Comparison of ENCODE assay signal across 15 cellular contexts in the genomic region with DNA sequence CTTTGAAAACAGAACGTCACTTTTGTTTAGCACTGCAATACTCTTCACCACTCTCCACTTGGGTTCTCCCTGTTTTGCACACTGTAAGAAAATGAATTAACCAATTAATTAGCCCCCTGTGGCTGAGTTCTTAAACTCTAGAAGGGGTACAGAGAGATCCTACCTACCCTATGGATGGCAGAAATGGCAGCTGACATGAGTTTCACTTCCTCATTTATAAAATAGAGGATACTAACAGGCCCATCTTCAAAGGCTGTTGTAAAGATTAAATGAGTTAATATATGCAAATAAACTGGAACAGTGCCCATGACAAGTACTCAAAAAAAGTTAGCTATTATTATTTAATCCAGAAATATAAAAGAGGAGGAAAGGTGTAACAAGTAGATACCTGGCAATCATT. TPM values are rescaled to one million over a fixed set of nuclear protein-coding genes. Genes with fewer than 3 reads are reported as not detected.
DNase-seq lines count a peak whose midpoint lies in the region; ATAC-seq lines count a peak whose summit lies in the region.
"Had no signal": no experiment of that assay in that cellular context is flagged by ENCODE, and none has a peak within 500 bp of the region (broad histone marks: within the 10 kb centered on the region; RNA-seq: fewer than 3 reads in every experiment).

No MANE protein-coding gene starts in this region.

- peaks cover 0 to 37% of the 10 kb centered on the region in 2 donors for H3K4me1 Mint-ChIP-seq in natural killer cell treated with Interleukin-12 subunit alpha and Interleukin-12 subunit beta and Interleukin-15 and Interleukin-18, amount 100 ng/mL, for 72 hours (ENCODE audit: low read depth in 2 of 2)
- H3K4me1 Mint-ChIP-seq in T-helper 2 cell treated with Interferon-gamma antibody and Interleukin-4, amounts not matched to agents 5 μg/mL and 100 μg/mL, for 36 hours (ENCODE audit: low read depth), result peaks cover 3% of the 10 kb centered on the region

- DNase-seq in RPMI8226, result peak; percentile 45
- DNase-seq in cortex of kidney (lab: John Stamatoyannopoulos, UW), result no peak
- no peak for DNase-seq in natural killer cell treated with Interleukin-12 subunit alpha and Interleukin-12 subunit beta and Interleukin-15 and Interleukin-18, amount 100 ng/mL, for 72 hours (ENCODE audit: low spot score)
- no peak for DNase-seq in T-helper 2 cell treated with Interferon-gamma antibody and Interleukin-4, amounts not matched to agents 5 μg/mL and 100 μg/mL, for 36 hours (ENCODE audit: low spot score)
- DNase-seq: activated CD8-positive, alpha-beta T cell treated with anti-CD3 and anti-CD28 coated beads, Interleukin-2, amount 10 ng/mL, durations not matched to agents 7 days and 5 days; adrenal gland; effector CD4-positive, alpha-beta T cell; mesendoderm; OCI-M1; SK-N-SH had no signal

- no peak overlapping the region for H3K4me3 Mint-ChIP-seq in natural killer cell treated with Interleukin-12 subunit alpha and Interleukin-12 subunit beta and Interleukin-15 and Interleukin-18, amount 100 ng/mL, for 72 hours
- H3K4me3 Mint-ChIP-seq in T-helper 2 cell treated with Interferon-gamma antibody and Interleukin-4, amounts not matched to agents 5 μg/mL and 100 μg/mL, for 36 hours, result no peak overlapping the region
- H3K4me3 Mint-ChIP-seq: activated CD8-positive, alpha-beta T cell treated with anti-CD3 and anti-CD28 coated beads, Interleukin-2, amount 10 ng/mL, durations not matched to agents 7 days and 5 days; neural crest cell had no signal

- no peak overlapping the region for H3K27ac Mint-ChIP-seq in natural killer cell treated with Interleukin-12 subunit alpha and Interleukin-12 subunit beta and Interleukin-15 and Interleukin-18, amount 100 ng/mL, for 72 hours
- H3K27ac Mint-ChIP-seq in T-helper 2 cell treated with Interferon-gamma antibody and Interleukin-4, amounts not matched to agents 5 μg/mL and 100 μg/mL, for 36 hours, result no peak overlapping the region
- H3K27ac Mint-ChIP-seq: activated CD8-positive, alpha-beta T cell treated with anti-CD3 and anti-CD28 coated beads, Interleukin-2, amount 10 ng/mL, durations not matched to agents 7 days and 5 days had no signal

- peak; percentile 98 for ATAC-seq in GM18861 (IDR thresholded peaks at IDR 0.05; ENCODE audit: unreplicated experiment)
- peak; percentile 66 for ATAC-seq in GM21576 (IDR thresholded peaks at IDR 0.05; ENCODE audit: unreplicated experiment)
- peak; percentile 53 for ATAC-seq in HG03196 (IDR thresholded peaks at IDR 0.05; ENCODE audit: unreplicated experiment)
- no peak for ATAC-seq in natural killer cell treated with Interleukin-12 subunit alpha and Interleukin-12 subunit beta and Interleukin-15 and Interleukin-18, amount 100 ng/mL, for 72 hours
- ATAC-seq in HG03108 (IDR thresholded peaks at IDR 0.05; ENCODE audit: unreplicated experiment), result no peak
- ATAC-seq: activated CD8-positive, alpha-beta T cell treated with anti-CD3 and anti-CD28 coated beads, Interleukin-2, amount 10 ng/mL, durations not matched to agents 7 days and 5 days had no signal

- H3K9me3 Mint-ChIP-seq in natural killer cell treated with Interleukin-12 subunit alpha and Interleukin-12 subunit beta and Interleukin-15 and Interleukin-18, amount 100 ng/mL, for 72 hours, result no peaks in the 10 kb centered on the region
- H3K9me3 Mint-ChIP-seq in T-helper 2 cell treated with Interferon-gamma antibody and Interleukin-4, amounts not matched to agents 5 μg/mL and 100 μg/mL, for 36 hours, result no peaks in the 10 kb centered on the region
- H3K9me3 Mint-ChIP-seq: neural crest cell had no signal

- no peaks in the 10 kb centered on the region for H3K36me3 Mint-ChIP-seq in natural killer cell treated with Interleukin-12 subunit alpha and Interleukin-12 subunit beta and Interleukin-15 and Interleukin-18, amount 100 ng/mL, for 72 hours
- H3K36me3 Mint-ChIP-seq in T-helper 2 cell treated with Interferon-gamma antibody and Interleukin-4, amounts not matched to agents 5 μg/mL and 100 μg/mL, for 36 hours (ENCODE audit: low read depth), result peaks cover 49% of the 10 kb centered on the region

- no peaks in the 10 kb centered on the region for H3K27me3 Mint-ChIP-seq in natural killer cell treated with Interleukin-12 subunit alpha and Interleukin-12 subunit beta and Interleukin-15 and Interleukin-18, amount 100 ng/mL, for 72 hours
- H3K27me3 Mint-ChIP-seq in T-helper 2 cell treated with Interferon-gamma antibody and Interleukin-4, amounts not matched to agents 5 μg/mL and 100 μg/mL, for 36 hours (ENCODE audit: low read depth), result no peaks in the 10 kb centered on the region

RNA-seq across cellular contexts. Expression of a gene that starts 36.9 kb away (rescaled TPM):
- total RNA-seq in natural killer cell treated with Interleukin-12 subunit alpha and Interleukin-12 subunit beta and Interleukin-15 and Interleukin-18, amount 100 ng/mL, for 72 hours, result 10 to 100 TPM; 18.9 to 28.2 TPM

Comparison
In these comparisons a context has a peak if more than half of its experiments do, and no peak if none do; other contexts are left out.
1. ATAC-seq: peak in GM18861 (single experiment), GM21576 (single experiment) and HG03196 (single experiment); none in natural killer cell treated with Interleukin-12 subunit alpha and Interleukin-12 subunit beta and Interleukin-15 and Interleukin-18, amount 100 ng/mL, for 72 hours (0 of 2) and HG03108 (single experiment).